Comparison of ENCODE assay signal across 1 cellular context in genomic region chr17:74429604-74430384, GRCh38.
TF ChIP-seq lines count a peak whose summit lies in the region.

No MANE protein-coding gene starts in this region.

TF ChIP-seq in HepG2, 621 proteins besides CTCF, POLR2A, EP300 and RAD21 (continued from another document):
- TF ChIP-seq PAXIP1 (CRISPR knock-in tag; conservative IDR thresholded peaks at IDR 0.05) (peak; percentile 57), POLR2AphosphoS5 (IDR thresholded peaks at IDR 0.05; ENCODE audit: low read depth, low read length) (peak; percentile 64; the same call in 1 of the 2 replicates), KAT7 (CRISPR knock-in tag; IDR thresholded peaks at IDR 0.05; ENCODE audit: borderline replicate concordance) (peak; percentile 33; the same call in 1 of the 2 replicates), IRF1 (CRISPR knock-in tag; IDR thresholded peaks at IDR 0.05; ENCODE audit: low read depth) (peak; percentile 64; the same call in 1 of the 2 replicates), ZNF691 (CRISPR knock-in tag; IDR thresholded peaks at IDR 0.05; ENCODE audit: borderline replicate concordance, low read depth) (no peak), KLF12 (CRISPR knock-in tag; IDR thresholded peaks at IDR 0.05; ENCODE audit: borderline replicate concordance) (no peak), MLX (CRISPR knock-in tag; IDR thresholded peaks at IDR 0.05) (peak; percentile 11; the same call in 1 of the 2 replicates), ZNF251 (CRISPR knock-in tag; IDR thresholded peaks at IDR 0.05) (no peak), ZNF143 (CRISPR knock-in tag; IDR thresholded peaks at IDR 0.05) (no peak), TIGD3 (CRISPR knock-in tag; IDR thresholded peaks at IDR 0.05; ENCODE audit: borderline replicate concordance) (no peak), ZNF7 (CRISPR knock-in tag; IDR thresholded peaks at IDR 0.05) (no peak), ZNF24 (IDR thresholded peaks at IDR 0.05) (no peak), ATF7 (IDR thresholded peaks at IDR 0.05) (no peak), ATF7 (CRISPR knock-in tag; IDR thresholded peaks at IDR 0.05) (0 out of 2 replicates have a peak, but pooled peaks have one; percentile 40), ZNF362 (CRISPR knock-in tag; IDR thresholded peaks at IDR 0.05; ENCODE audit: borderline replicate concordance) (peak; percentile 43; the same call in 1 of the 2 replicates), GATA4 (IDR thresholded peaks at IDR 0.05; ENCODE audit: borderline replicate concordance, low read depth) (0 out of 2 replicates have a peak, but pooled peaks have one; percentile 17), ZNF761 (CRISPR knock-in tag; conservative IDR thresholded peaks at IDR 0.05) (0 out of 2 replicates have a peak, but pooled peaks have one; percentile 29), ZNF430 (CRISPR knock-in tag; IDR thresholded peaks at IDR 0.05) (0 out of 2 replicates have a peak, but pooled peaks have one; percentile 4), CEBPG (CRISPR knock-in tag; IDR thresholded peaks at IDR 0.05) (peak; percentile 47), E2F5 (CRISPR knock-in tag; conservative IDR thresholded peaks at IDR 0.05) (no peak), HNF1A (IDR thresholded peaks at IDR 0.05; ENCODE audit: low read depth) (no peak), HNF1A (CRISPR knock-in tag; IDR thresholded peaks at IDR 0.05; ENCODE audit: borderline replicate concordance) (0 out of 2 replicates have a peak, but pooled peaks have one; percentile 2), E2F2 (CRISPR knock-in tag; IDR thresholded peaks at IDR 0.05; ENCODE audit: borderline replicate concordance) (no peak)
TF ChIP-seq in HepG2: peak in this region for 133.
